In genomic region chr18:24056506-24056905, GRCh38 we compare ENCODE assay signal across 30 cellular contexts. TPM values are rescaled to one million over a fixed set of nuclear protein-coding genes. Genes with fewer than 3 reads are reported as not detected.
DNase-seq lines count a peak whose midpoint lies in the region; ATAC-seq, FAIRE-seq and TF ChIP-seq lines count a peak whose summit lies in the region.
"Had no signal": no experiment of that assay in that cellular context is flagged by ENCODE, and none has a peak within 500 bp of the region (broad histone marks: within the 10 kb centered on the region; RNA-seq: fewer than 3 reads in every experiment).

No MANE protein-coding gene starts in this region.

- DNase-seq in NCI-H2171 treated with DMSO at 0.1 percent for 48 hours (lab: John Stamatoyannopoulos, UW), result peak; percentile 51
- no peak for DNase-seq in NCI-H2171 (lab: John Stamatoyannopoulos, UW)
- DNase-seq in CD8-positive, alpha-beta memory T cell, result no peak
- no peak for DNase-seq in activated naive CD8-positive, alpha-beta T cell treated with anti-CD3 and anti-CD28 coated beads, Interleukin-2, amount 50 U/mL, for 24 hours
- no peak for DNase-seq in naive thymus-derived CD4-positive, alpha-beta T cell
- no peak for DNase-seq in D721Med (ENCODE audit: insufficient read length, low spot score)
- no peak for DNase-seq in medulla oblongata (ENCODE audit: extremely low spot score)
- no peak for DNase-seq in activated naive CD4-positive, alpha-beta T cell treated with Interleukin-2 at 50 U/mL for 16 hours
- DNase-seq: activated CD4-positive, alpha-beta T cell treated with anti-CD3 and anti-CD28 coated beads, Interleukin-2, amount 50 U/mL, for 1 hour; activated CD4-positive, CD25-positive, alpha-beta regulatory T cell; activated CD8-positive, alpha-beta memory T cell treated with anti-CD3 and anti-CD28 coated beads, Interleukin-2, amount 10 ng/mL, durations not matched to agents 7 days and 5 days; activated naive CD8-positive, alpha-beta T cell treated with anti-CD3 and anti-CD28 coated beads, Interleukin-2, amount 10 ng/mL, durations not matched to agents 7 days and 5 days; C1 segment of cervical spinal cord; caudate nucleus; cortex of kidney; DND-41; endodermal cell; left ventricle myocardium superior; midbrain; naive B cell; NCI-H446 treated with DMSO at 0.1 percent for 48 hours; occipital lobe; stimulated activated CD4-positive, alpha-beta T cell treated with anti-CD3 and anti-CD28 coated beads, Interleukin-2, amount 100 ng/mL, for 48 hours; transverse colon had no signal

- no peak overlapping the region for H3K27ac ChIP-seq in CD8-positive, alpha-beta memory T cell (ENCODE audit: low read depth, low read length)
- no peak overlapping the region for H3K27ac ChIP-seq in naive thymus-derived CD4-positive, alpha-beta T cell (ENCODE audit: low read depth, low read length)
- H3K27ac ChIP-seq: 22Rv1, prostate gland, RWPE1, transverse colon had no signal

- no peaks in the 10 kb centered on the region for H3K27me3 ChIP-seq in CD8-positive, alpha-beta memory T cell (ENCODE audit: insufficient read depth, low read length, poor library complexity, severe bottlenecking)
- no peaks in the 10 kb centered on the region for H3K27me3 ChIP-seq in naive thymus-derived CD4-positive, alpha-beta T cell (ENCODE audit: control insufficient read depth in 2 of 2, insufficient read depth in 2 of 2, low read length in 2 of 2)
- H3K27me3 ChIP-seq: transverse colon had no signal

- H3K36me3 Mint-ChIP-seq in CD8-positive, alpha-beta memory T cell, result peaks cover 0 to 44% (median 7%) of the 10 kb centered on the region in 3 donors
- peaks cover 22% of the 10 kb centered on the region for H3K36me3 Mint-ChIP-seq in activated naive CD8-positive, alpha-beta T cell treated with anti-CD3 and anti-CD28 coated beads, Interleukin-2, amount 50 U/mL, for 24 hours (ENCODE audit: low read depth)
- H3K36me3 Mint-ChIP-seq in naive thymus-derived CD4-positive, alpha-beta T cell, result peaks cover 0 to 24% (median 15%) of the 10 kb centered on the region in 5 donors
- H3K36me3 Mint-ChIP-seq: naive B cell had no signal

- TF ChIP-seq CTCF in D721Med (IDR thresholded peaks at IDR 0.05; ENCODE audit: insufficient read depth, missing control alignments), result no peak

- no peak overlapping the region for H3K4me3 ChIP-seq in CD8-positive, alpha-beta memory T cell (ENCODE audit: low read length)
- no peak overlapping the region for H3K4me3 ChIP-seq in naive thymus-derived CD4-positive, alpha-beta T cell (ENCODE audit: low read length)
- H3K4me3 ChIP-seq: prostate gland, transverse colon had no signal

- H3K4me1 ChIP-seq in CD8-positive, alpha-beta memory T cell (ENCODE audit: insufficient read depth, low read length), result peaks cover 53% of the 10 kb centered on the region
- H3K4me1 ChIP-seq in naive thymus-derived CD4-positive, alpha-beta T cell (ENCODE audit: control insufficient read depth in 2 of 2, insufficient read depth in 2 of 2, low read length in 2 of 2), result peaks cover 26 to 51% of the 10 kb centered on the region in 2 donors
- H3K4me1 ChIP-seq: prostate gland had no signal

- FAIRE-seq in D721Med (lab: Jason Lieb, UNC), result no peak
- FAIRE-seq: islet of Langerhans had no signal

- H3K9me3 ChIP-seq in CD8-positive, alpha-beta memory T cell (ENCODE audit: low read length), result no peaks in the 10 kb centered on the region
- H3K9me3 ChIP-seq in naive thymus-derived CD4-positive, alpha-beta T cell (ENCODE audit: control insufficient read depth in 2 of 3, low read length in 3 of 3), result no peaks in the 10 kb centered on the region
- H3K9me3 ChIP-seq: prostate gland, transverse colon had no signal

- no peaks in the 10 kb centered on the region for H3K36me3 ChIP-seq in CD8-positive, alpha-beta memory T cell (ENCODE audit: insufficient read depth, low read length)
- no peaks in the 10 kb centered on the region for H3K36me3 ChIP-seq in naive thymus-derived CD4-positive, alpha-beta T cell (ENCODE audit: control insufficient read depth in 2 of 3, insufficient read depth in 3 of 3, low read length in 3 of 3)
- H3K36me3 ChIP-seq: prostate gland, transverse colon had no signal

- peaks cover 77 to 95% (median 84%) of the 10 kb centered on the region in 3 donors for H3K4me1 Mint-ChIP-seq in CD8-positive, alpha-beta memory T cell
- peaks cover 77% of the 10 kb centered on the region for H3K4me1 Mint-ChIP-seq in activated naive CD8-positive, alpha-beta T cell treated with anti-CD3 and anti-CD28 coated beads, Interleukin-2, amount 50 U/mL, for 24 hours
- peaks cover 47 to 94% (median 87%) of the 10 kb centered on the region in 7 donors for H3K4me1 Mint-ChIP-seq in naive thymus-derived CD4-positive, alpha-beta T cell

- peak overlapping the region in 5 of 7 donors; percentile 23 to 62 (median 41) for H3K4me3 Mint-ChIP-seq in CD8-positive, alpha-beta memory T cell
- peak overlapping the region; percentile 69 for H3K4me3 Mint-ChIP-seq in activated naive CD8-positive, alpha-beta T cell treated with anti-CD3 and anti-CD28 coated beads, Interleukin-2, amount 50 U/mL, for 24 hours
- peak overlapping the region in 6 of 10 donors; percentile 27 to 71 (median 50) for H3K4me3 Mint-ChIP-seq in naive thymus-derived CD4-positive, alpha-beta T cell
- H3K4me3 Mint-ChIP-seq: activated CD8-positive, alpha-beta memory T cell treated with anti-CD3 and anti-CD28 coated beads, Interleukin-2, amount 10 ng/mL, durations not matched to agents 7 days and 5 days; activated naive CD8-positive, alpha-beta T cell treated with anti-CD3 and anti-CD28 coated beads, Interleukin-2, amount 10 ng/mL, durations not matched to agents 7 days and 5 days; endodermal cell had no signal

- no peaks in the 10 kb centered on the region for H3K27me3 Mint-ChIP-seq in CD8-positive, alpha-beta memory T cell
- H3K27me3 Mint-ChIP-seq in activated naive CD8-positive, alpha-beta T cell treated with anti-CD3 and anti-CD28 coated beads, Interleukin-2, amount 50 U/mL, for 24 hours, result no peaks in the 10 kb centered on the region
- no peaks in the 10 kb centered on the region for H3K27me3 Mint-ChIP-seq in naive thymus-derived CD4-positive, alpha-beta T cell
- H3K27me3 Mint-ChIP-seq: activated CD8-positive, alpha-beta memory T cell treated with anti-CD3 and anti-CD28 coated beads, Interleukin-2, amount 10 ng/mL, durations not matched to agents 7 days and 5 days; activated naive CD8-positive, alpha-beta T cell treated with anti-CD3 and anti-CD28 coated beads, Interleukin-2, amount 10 ng/mL, durations not matched to agents 7 days and 5 days; naive B cell had no signal

- ATAC-seq in activated naive CD8-positive, alpha-beta T cell treated with anti-CD3 and anti-CD28 coated beads, Interleukin-2, amount 50 U/mL, for 24 hours, result no peak
- no peak for ATAC-seq in naive thymus-derived CD4-positive, alpha-beta T cell
- ATAC-seq: activated CD8-positive, alpha-beta memory T cell treated with anti-CD3 and anti-CD28 coated beads, Interleukin-2, amount 10 ng/mL, durations not matched to agents 7 days and 5 days; HCT116; left ventricle myocardium superior had no signal

- intact Hi-C loops in naive thymus-derived CD4-positive, alpha-beta T cell (cut with micrococcal nuclease), result loop anchor here in 1 of 2 donors (1.0 to 2.0 kb wide), 2 partner anchors 8 to 16 kb away; no protein-coding TSS in a partner anchor

- peak overlapping the region in 7 of 8 donors; percentile 41 to 78 (median 66) for H3K27ac Mint-ChIP-seq in CD8-positive, alpha-beta memory T cell
- peak overlapping the region; percentile 92 for H3K27ac Mint-ChIP-seq in activated naive CD8-positive, alpha-beta T cell treated with anti-CD3 and anti-CD28 coated beads, Interleukin-2, amount 50 U/mL, for 24 hours
- peak overlapping the region in 8 of 9 donors; percentile 5 to 66 (median 40) for H3K27ac Mint-ChIP-seq in naive thymus-derived CD4-positive, alpha-beta T cell
- H3K27ac Mint-ChIP-seq: activated CD8-positive, alpha-beta memory T cell treated with anti-CD3 and anti-CD28 coated beads, Interleukin-2, amount 10 ng/mL, durations not matched to agents 7 days and 5 days; activated naive CD8-positive, alpha-beta T cell treated with anti-CD3 and anti-CD28 coated beads, Interleukin-2, amount 10 ng/mL, durations not matched to agents 7 days and 5 days; activated T-helper 2 cell treated with anti-CD3 and anti-CD28 coated beads, Interferon-gamma antibody, Interleukin-2, Interleukin-4, amounts not matched to agents 10 μg/mL and 5 μg/mL and 100 μg/mL, durations not matched to agents 14 hours and 24 hours and 36 hours; endodermal cell had no signal

- CTCF ChIA-PET in CD8-positive, alpha-beta memory T cell (lab: Charles Lee), result interaction anchor here (1.3 kb wide), 1 partner anchor 28 kb away, joined by 4 read pairs; no protein-coding TSS in a partner anchor
- CTCF ChIA-PET in naive thymus-derived CD4-positive, alpha-beta T cell (lab: Charles Lee), result interaction anchor here (0.7 to 1.6 kb wide), 2 partner anchors 46 to 233 kb away, joined by 3 to 8 read pairs; no protein-coding TSS in a partner anchor

- POLR2A ChIA-PET in CD8-positive, alpha-beta memory T cell (lab: Charles Lee), result no interaction called here
- POLR2A ChIA-PET in naive thymus-derived CD4-positive, alpha-beta T cell (lab: Charles Lee), result interaction anchor here (0.7 to 1.2 kb wide), 2 partner anchors 20 to 40 kb away, joined by 3 read pairs; no protein-coding TSS in a partner anchor

- H3K9me3 Mint-ChIP-seq in CD8-positive, alpha-beta memory T cell, result no peaks in the 10 kb centered on the region
- peaks cover 4% of the 10 kb centered on the region for H3K9me3 Mint-ChIP-seq in activated naive CD8-positive, alpha-beta T cell treated with anti-CD3 and anti-CD28 coated beads, Interleukin-2, amount 50 U/mL, for 24 hours
- H3K9me3 Mint-ChIP-seq in naive thymus-derived CD4-positive, alpha-beta T cell, result peaks cover 0 to 6% (median 0%) of the 10 kb centered on the region in 11 donors

RNA-seq across cellular contexts. Expression of gene TTC39C, which starts 42.0 kb away (rescaled TPM):
- total RNA-seq in CD8-positive, alpha-beta memory T cell, result 10 to 100 TPM; 57.4 to 59.5 TPM
- polyA plus RNA-seq in CD8-positive, alpha-beta memory T cell, result 80.2 TPM
- 10 to 100 TPM; 84.1 to 98.8 (median 91.4) TPM for total RNA-seq in naive thymus-derived CD4-positive, alpha-beta T cell
- polyA plus RNA-seq in naive thymus-derived CD4-positive, alpha-beta T cell, result 10 to 100 TPM; 51.4 to 71.2 TPM

Comparison
In these comparisons a context has a peak if more than half of its experiments do, and no peak if none do; other contexts are left out.
1. H3K27ac Mint-ChIP-seq: peak in every context shown above with its lines; median percentile 92 in activated naive CD8-positive, alpha-beta T cell treated with anti-CD3 and anti-CD28 coated beads, Interleukin-2, amount 50 U/mL, for 24 hours; 66 in CD8-positive, alpha-beta memory T cell; 40 in naive thymus-derived CD4-positive, alpha-beta T cell.